In genomic region chr13:42084722-42085121, GRCh38 we compare ENCODE assay signal across 1 cellular context.
TF ChIP-seq lines count a peak whose summit lies in the region.

No MANE protein-coding gene starts in this region.

TF ChIP-seq in GM12878, 131 proteins besides CTCF, POLR2A, EP300 and RAD21 (continued from another document):
- TF ChIP-seq ZNF384 (IDR thresholded peaks at IDR 0.05; ENCODE audit: borderline replicate concordance, low read depth, low read length) (peak; percentile 62; the same call in 1 of the 2 replicates), HDGF (IDR thresholded peaks at IDR 0.05) (no peak), SMC3 (IDR thresholded peaks at IDR 0.05; ENCODE audit: borderline replicate concordance, low read length) (no peak), BCL3 (IDR thresholded peaks at IDR 0.05; ENCODE audit: borderline replicate concordance, insufficient read depth, low read depth, low read length, poor library complexity, severe bottlenecking) (no peak), MEF2A (IDR thresholded peaks at IDR 0.05; ENCODE audit: insufficient read depth, low read depth, low read length) (peak; percentile 98), RUNX3 (IDR thresholded peaks at IDR 0.05; ENCODE audit: low read length) (peak; percentile 76), FOXM1 (IDR thresholded peaks at IDR 0.05; ENCODE audit: low read depth, low read length) (peak; percentile 69; the same call in 1 of the 2 replicates), MTA2 (IDR thresholded peaks at IDR 0.05; ENCODE audit: low read depth) (peak; percentile 89)
- TF ChIP-seq, protein P1, sequence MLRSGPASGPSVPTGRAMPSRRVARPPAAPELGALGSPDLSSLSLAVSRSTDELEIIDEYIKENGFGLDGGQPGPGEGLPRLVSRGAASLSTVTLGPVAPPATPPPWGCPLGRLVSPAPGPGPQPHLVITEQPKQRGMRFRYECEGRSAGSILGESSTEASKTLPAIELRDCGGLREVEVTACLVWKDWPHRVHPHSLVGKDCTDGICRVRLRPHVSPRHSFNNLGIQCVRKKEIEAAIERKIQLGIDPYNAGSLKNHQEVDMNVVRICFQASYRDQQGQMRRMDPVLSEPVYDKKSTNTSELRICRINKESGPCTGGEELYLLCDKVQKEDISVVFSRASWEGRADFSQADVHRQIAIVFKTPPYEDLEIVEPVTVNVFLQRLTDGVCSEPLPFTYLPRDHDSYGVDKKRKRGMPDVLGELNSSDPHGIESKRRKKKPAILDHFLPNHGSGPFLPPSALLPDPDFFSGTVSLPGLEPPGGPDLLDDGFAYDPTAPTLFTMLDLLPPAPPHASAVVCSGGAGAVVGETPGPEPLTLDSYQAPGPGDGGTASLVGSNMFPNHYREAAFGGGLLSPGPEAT (IDR thresholded peaks at IDR 0.05; ENCODE audit: low read depth) = peak; percentile 48; the same call in 1 of the 2 replicates
